ENCODE assay signal across 20 cellular contexts in genomic region chr3:48142316-48142870, GRCh38. TPM values are rescaled to one million over a fixed set of nuclear protein-coding genes. Genes with fewer than 3 reads are reported as not detected.
A peak's percentile ranks its signal among the peaks of the same experiment; 100 is the strongest.
DNase-seq lines count a peak whose midpoint lies in the region; ATAC-seq, FAIRE-seq and TF ChIP-seq lines count a peak whose summit lies in the region.
"Had no signal": no experiment of that assay in that cellular context is flagged by ENCODE, and none has a peak within 500 bp of the region (broad histone marks: within the 10 kb centered on the region; RNA-seq: fewer than 3 reads in every experiment).

No MANE protein-coding gene starts in this region.

- no peak for FAIRE-seq in pancreas (lab: Jason Lieb, UNC)
- FAIRE-seq: D721Med, islet of Langerhans had no signal

- H3K27me3 ChIP-seq in mammary epithelial cell (ENCODE audit: insufficient read depth, low read length), result no peaks in the 10 kb centered on the region
- no peaks in the 10 kb centered on the region for H3K27me3 ChIP-seq in pancreas
- H3K27me3 ChIP-seq in PC-3 (ENCODE audit: low read length), result no peaks in the 10 kb centered on the region
- H3K27me3 ChIP-seq: dorsolateral prefrontal cortex, heart left ventricle, neutrophil had no signal

- H2AFZ ChIP-seq in mammary epithelial cell (ENCODE audit: low read depth, low read length) (peak overlapping the region; percentile 64), PC-3 (ENCODE audit: low read length) (no peak overlapping the region)
- H2AFZ ChIP-seq: PC-9 had no signal

- H4K20me1 ChIP-seq in mammary epithelial cell (ENCODE audit: insufficient read depth, low read length) (no peaks in the 10 kb centered on the region), PC-3 (ENCODE audit: low read length) (no peaks in the 10 kb centered on the region)

- H3K4me3 ChIP-seq in mammary epithelial cell (replicated peaks in 1 of 3; ENCODE audit: insufficient read depth in 1 of 3, low read depth in 2 of 3, low read length in 3 of 3) (no peak overlapping the region), pancreas (no peak overlapping the region), PC-3 (ENCODE audit: low read length) (no peak overlapping the region)
- H3K4me3 ChIP-seq: dorsolateral prefrontal cortex, heart left ventricle, PC-9 had no signal

- H3K9me3 ChIP-seq in mammary epithelial cell (replicated peaks; ENCODE audit: insufficient read depth, low read length) (no peaks in the 10 kb centered on the region), pancreas (no peaks in the 10 kb centered on the region), PC-3 (ENCODE audit: low read length) (no peaks in the 10 kb centered on the region)
- H3K9me3 ChIP-seq: heart left ventricle, neutrophil had no signal

- POLR2A ChIA-PET in PC-3 (lab: Charles Lee; ENCODE audit: unreplicated experiment), result no interaction called here

- H3K9ac ChIP-seq in mammary epithelial cell (ENCODE audit: insufficient read depth, low read length), result no peak overlapping the region
- no peak overlapping the region for H3K9ac ChIP-seq in PC-3 (ENCODE audit: low read length)

- TF ChIP-seq CTCF in mammary epithelial cell (conservative IDR thresholded peaks at IDR 0.05 in 1 of 2, IDR thresholded peaks at IDR 0.05 in 1 of 2; ENCODE audit: extremely low read depth in 1 of 2, insufficient read depth in 1 of 2, low read depth in 1 of 2, low read length in 2 of 2), result no peak
- no peak for TF ChIP-seq CTCF in pancreas (IDR thresholded peaks at IDR 0.05)
- no peak for TF ChIP-seq CTCF in PC-3 (conservative IDR thresholded peaks at IDR 0.05; ENCODE audit: low read depth, low read length)

- dilution Hi-C loops in mammary epithelial cell (cut with HindIII; ENCODE audit: low sequenced_read_pairs), result loop anchor here (5.0 kb wide), 2 partner anchors 150 to 240 kb away; no protein-coding TSS in a partner anchor

- no peaks in the 10 kb centered on the region for H3K36me3 ChIP-seq in mammary epithelial cell (ENCODE audit: insufficient read depth, low read length)
- H3K36me3 ChIP-seq in pancreas, result no peaks in the 10 kb centered on the region
- H3K36me3 ChIP-seq in PC-3 (ENCODE audit: low read depth, low read length), result no peaks in the 10 kb centered on the region
- H3K36me3 ChIP-seq: heart left ventricle, neutrophil had no signal

- H3K4me2 ChIP-seq in mammary epithelial cell (ENCODE audit: insufficient read depth, low read depth, low read length), result peak overlapping the region; percentile 69
- H3K4me2 ChIP-seq in PC-3 (ENCODE audit: low read length), result no peak overlapping the region
- H3K4me2 ChIP-seq: PC-9 had no signal

- no peaks in the 10 kb centered on the region for H3F3A ChIP-seq in PC-3 (ENCODE audit: low read length, unreplicated experiment)

- ATAC-seq in pancreas, result peak in 3 of 4 donors; percentile 45 to 64 (median 47)
- no peak for ATAC-seq in PC-3
- no peak for ATAC-seq in HG03520 (IDR thresholded peaks at IDR 0.05; ENCODE audit: unreplicated experiment)
- no peak for ATAC-seq in GM21786 (IDR thresholded peaks at IDR 0.05; ENCODE audit: unreplicated experiment)
- ATAC-seq: activated T-cell treated with anti-CD3 and anti-CD28 coated beads, Interleukin-2, amount 50 U/mL, for 4 hours; HCT116; heart left ventricle; right cardiac atrium had no signal

- H3K9me2 ChIP-seq in PC-3 (replicated peaks; ENCODE audit: low read length), result no peaks in the 10 kb centered on the region

- in situ Hi-C loops in mammary epithelial cell (cut with MboI; ENCODE audit: low sequenced_read_pairs in 2 of 2), result no loop called here

- DNase-seq in DMS79 (lab: John Stamatoyannopoulos, UW) (peak; percentile 15), NCI-H1105 (lab: John Stamatoyannopoulos, UW) (peak; percentile 36), mammary epithelial cell (peak; percentile 90), pancreas (peak in 4 of 6 donors; percentile 25 to 50 (median 35)), PC-3 (no peak)
- DNase-seq: activated CD4-positive, alpha-beta memory T cell treated with anti-CD3 and anti-CD28 coated beads for 36 hours; activated naive CD8-positive, alpha-beta T cell treated with anti-CD3 and anti-CD28 coated beads, Interleukin-2, amount 10 ng/mL, durations not matched to agents 7 days and 5 days; activated T-cell treated with anti-CD3 and anti-CD28 coated beads, Interleukin-2, amount 50 U/mL, for 4 hours; dorsolateral prefrontal cortex; heart left ventricle; right cardiac atrium; stimulated activated CD4-positive, alpha-beta T cell treated with anti-CD3 and anti-CD28 coated beads, Interleukin-2, amount 100 ng/mL, for 24 hours; substantia nigra had no signal

- 39% methylated on average over 8 of the region's 11 CpGs for WGBS in mammary epithelial cell (ENCODE audit: low coverage, missing lambda C conversion rate)
- WGBS in pancreas, 2 donors, result 64 to 65% methylated on average over 11 of the region's 11 CpGs

- CTCF ChIA-PET in mammary epithelial cell (lab: Charles Lee; ENCODE audit: low non-redundant PET), result interaction anchor here (0.5 to 0.6 kb wide), 2 partner anchors 10 to 294 kb away, joined by 3 to 12 read pairs; no protein-coding TSS in a partner anchor
- CTCF ChIA-PET in PC-3 (lab: Charles Lee), result no interaction called here

- H3K4me1 ChIP-seq in mammary epithelial cell (ENCODE audit: insufficient read depth, low read length) (peaks cover 13% of the 10 kb centered on the region), pancreas (no peaks in the 10 kb centered on the region), PC-3 (ENCODE audit: insufficient read depth, low read length) (no peaks in the 10 kb centered on the region)

- no peak overlapping the region for H3K27ac ChIP-seq in mammary epithelial cell (ENCODE audit: insufficient read depth, low read depth, low read length)
- H3K27ac ChIP-seq in pancreas, result no peak overlapping the region
- H3K27ac ChIP-seq in PC-3 (ENCODE audit: low read length), result no peak overlapping the region
- H3K27ac ChIP-seq: dorsolateral prefrontal cortex, neutrophil, PC-9 had no signal

- no TSS peak for BruUV-seq in mammary epithelial cell (replicated peaks; lab: Mats Ljungman, UMichigan)
- no TSS peak for BruUV-seq in PC-3 (replicated peaks; lab: Mats Ljungman, UMichigan)

- intact Hi-C loops in mammary epithelial cell (cut with micrococcal nuclease) (loop anchor here (1.0 kb wide), 1 partner anchor 54 kb away; no protein-coding TSS in a partner anchor), pancreas (cut with DNase I) (no loop called here), PC-3 (cut with micrococcal nuclease) (no loop called here)

- H3K79me2 ChIP-seq in mammary epithelial cell (ENCODE audit: insufficient read depth, low read length) (no peaks in the 10 kb centered on the region), PC-3 (ENCODE audit: low read length) (no peaks in the 10 kb centered on the region)

RNA-seq across cellular contexts. Expression of gene CDC25A, which starts 45.8 kb away (rescaled TPM):
- total RNA-seq in mammary epithelial cell (10 to 100 TPM in 1 of 2 donors, 1 to 10 TPM in 1; 7.3 to 17.8 TPM), pancreas (1 to 10 TPM in 1 of 6 donors, under 1 TPM in 5; 0.32 to 1.1 (median 0.79) TPM), PC-3 (2014; rRNA removed) (42.4 and 43.0 TPM in 2 replicates)
- polyA plus RNA-seq in mammary epithelial cell (16.3 TPM), pancreas (under 1 TPM; 0.28 to 0.30 TPM)
- 15.7 TPM for polyA minus RNA-seq in mammary epithelial cell

Comparison
In these comparisons a context has a peak if more than half of its experiments do, and no peak if none do; other contexts are left out.
1. ATAC-seq: peak in pancreas (3 of 4); none in PC-3 (single experiment), HG03520 (single experiment) and GM21786 (single experiment).